In the genomic region with DNA sequence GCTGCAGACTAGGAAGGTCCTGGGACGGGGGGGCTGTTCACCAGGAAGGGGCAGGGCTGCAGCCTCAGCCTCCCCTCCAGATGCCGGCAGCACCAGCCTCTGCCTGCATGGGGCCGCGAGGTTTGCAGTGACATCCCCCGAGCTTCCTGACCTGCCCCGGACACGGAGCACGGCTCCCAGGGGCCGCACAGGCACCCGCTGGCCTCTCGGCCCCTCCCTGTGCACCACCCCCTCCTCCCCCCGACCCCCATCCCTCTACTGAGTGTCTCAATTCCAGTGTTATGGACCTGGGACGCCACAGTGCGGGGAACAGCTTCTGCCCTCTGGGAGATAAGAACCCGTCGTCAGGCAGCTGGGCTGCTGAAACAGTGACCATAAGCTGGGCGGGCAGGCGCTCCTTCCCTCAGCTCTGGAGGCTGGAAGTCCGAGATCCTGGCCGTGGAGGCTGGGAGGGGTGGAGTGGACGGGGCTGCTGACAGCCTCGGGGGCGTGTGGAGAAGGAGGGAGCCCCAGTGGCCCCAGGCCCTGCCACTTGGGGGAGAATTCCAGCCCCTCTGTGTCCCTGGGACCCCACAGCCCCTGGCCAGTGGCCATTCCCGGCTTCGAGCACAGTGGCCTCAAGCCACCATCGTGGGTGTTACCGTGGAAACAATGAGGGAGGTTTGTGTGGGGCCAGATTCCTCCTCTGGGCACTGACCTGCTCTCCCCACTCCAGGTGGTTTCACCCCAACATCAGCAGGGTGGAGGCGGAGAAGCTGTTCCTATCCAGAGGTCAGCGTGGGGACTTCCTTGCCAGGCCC, we compare ENCODE assay signal across 1 cellular context.
TF ChIP-seq lines count a peak whose summit lies in the region.

No MANE protein-coding gene starts in this region.

TF ChIP-seq in A549, 52 proteins besides CTCF, POLR2A, EP300 and RAD21:
- TF ChIP-seq, protein P1, sequence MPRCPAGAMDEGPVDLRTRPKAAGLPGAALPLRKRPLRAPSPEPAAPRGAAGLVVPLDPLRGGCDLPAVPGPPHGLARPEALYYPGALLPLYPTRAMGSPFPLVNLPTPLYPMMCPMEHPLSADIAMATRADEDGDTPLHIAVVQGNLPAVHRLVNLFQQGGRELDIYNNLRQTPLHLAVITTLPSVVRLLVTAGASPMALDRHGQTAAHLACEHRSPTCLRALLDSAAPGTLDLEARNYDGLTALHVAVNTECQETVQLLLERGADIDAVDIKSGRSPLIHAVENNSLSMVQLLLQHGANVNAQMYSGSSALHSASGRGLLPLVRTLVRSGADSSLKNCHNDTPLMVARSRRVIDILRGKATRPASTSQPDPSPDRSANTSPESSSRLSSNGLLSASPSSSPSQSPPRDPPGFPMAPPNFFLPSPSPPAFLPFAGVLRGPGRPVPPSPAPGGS (IDR thresholded peaks at IDR 0.05): no peak
- TF ChIP-seq MAFK (IDR thresholded peaks at IDR 0.05; ENCODE audit: partially characterized antibody) (no peak), SREBF2 (IDR thresholded peaks at IDR 0.05) (no peak), HOXA7 (CRISPR knock-in tag; IDR thresholded peaks at IDR 0.05) (no peak), FOSB (CRISPR knock-in tag; IDR thresholded peaks at IDR 0.05) (no peak), POLR2AphosphoS2 (conservative IDR thresholded peaks at IDR 0.05; ENCODE audit: low read length) (no peak), SMC3 (IDR thresholded peaks at IDR 0.05) (no peak), CHD2 (IDR thresholded peaks at IDR 0.05; ENCODE audit: low read length, partially characterized antibody) (no peak), FOXS1 (CRISPR knock-in tag; IDR thresholded peaks at IDR 0.05) (no peak), HEYL (CRISPR knock-in tag; IDR thresholded peaks at IDR 0.05) (no peak), TP53 (CRISPR knock-in tag; IDR thresholded peaks at IDR 0.05) (no peak), NPAS2 (CRISPR knock-in tag; IDR thresholded peaks at IDR 0.05; ENCODE audit: borderline replicate concordance) (no peak), PHF8 (IDR thresholded peaks at IDR 0.05; ENCODE audit: borderline replicate concordance, low read depth) (no peak)
- TF ChIP-seq, protein P2, sequence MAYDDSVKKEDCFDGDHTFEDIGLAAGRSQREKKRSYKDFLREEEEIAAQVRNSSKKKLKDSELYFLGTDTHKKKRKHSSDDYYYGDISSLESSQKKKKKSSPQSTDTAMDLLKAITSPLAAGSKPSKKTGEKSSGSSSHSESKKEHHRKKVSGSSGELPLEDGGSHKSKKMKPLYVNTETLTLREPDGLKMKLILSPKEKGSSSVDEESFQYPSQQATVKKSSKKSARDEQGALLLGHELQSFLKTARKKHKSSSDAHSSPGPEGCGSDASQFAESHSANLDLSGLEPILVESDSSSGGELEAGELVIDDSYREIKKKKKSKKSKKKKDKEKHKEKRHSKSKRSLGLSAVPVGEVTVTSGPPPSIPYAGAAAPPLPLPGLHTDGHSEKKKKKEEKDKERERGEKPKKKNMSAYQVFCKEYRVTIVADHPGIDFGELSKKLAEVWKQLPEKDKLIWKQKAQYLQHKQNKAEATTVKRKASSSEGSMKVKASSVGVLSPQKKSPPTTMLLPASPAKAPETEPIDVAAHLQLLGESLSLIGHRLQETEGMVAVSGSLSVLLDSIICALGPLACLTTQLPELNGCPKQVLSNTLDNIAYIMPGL (CRISPR knock-in tag; IDR thresholded peaks at IDR 0.05; ENCODE audit: borderline replicate concordance): no peak
- TF ChIP-seq, protein P3, sequence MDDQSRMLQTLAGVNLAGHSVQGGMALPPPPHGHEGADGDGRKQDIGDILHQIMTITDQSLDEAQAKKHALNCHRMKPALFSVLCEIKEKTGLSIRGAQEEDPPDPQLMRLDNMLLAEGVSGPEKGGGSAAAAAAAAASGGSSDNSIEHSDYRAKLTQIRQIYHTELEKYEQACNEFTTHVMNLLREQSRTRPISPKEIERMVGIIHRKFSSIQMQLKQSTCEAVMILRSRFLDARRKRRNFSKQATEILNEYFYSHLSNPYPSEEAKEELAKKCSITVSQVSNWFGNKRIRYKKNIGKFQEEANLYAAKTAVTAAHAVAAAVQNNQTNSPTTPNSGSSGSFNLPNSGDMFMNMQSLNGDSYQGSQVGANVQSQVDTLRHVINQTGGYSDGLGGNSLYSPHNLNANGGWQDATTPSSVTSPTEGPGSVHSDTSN (IDR thresholded peaks at IDR 0.05): no peak
- TF ChIP-seq, protein P4, sequence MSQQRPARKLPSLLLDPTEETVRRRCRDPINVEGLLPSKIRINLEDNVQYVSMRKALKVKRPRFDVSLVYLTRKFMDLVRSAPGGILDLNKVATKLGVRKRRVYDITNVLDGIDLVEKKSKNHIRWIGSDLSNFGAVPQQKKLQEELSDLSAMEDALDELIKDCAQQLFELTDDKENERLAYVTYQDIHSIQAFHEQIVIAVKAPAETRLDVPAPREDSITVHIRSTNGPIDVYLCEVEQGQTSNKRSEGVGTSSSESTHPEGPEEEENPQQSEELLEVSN (IDR thresholded peaks at IDR 0.05; ENCODE audit: borderline replicate concordance, low read depth): no peak
- TF ChIP-seq, protein P5, sequence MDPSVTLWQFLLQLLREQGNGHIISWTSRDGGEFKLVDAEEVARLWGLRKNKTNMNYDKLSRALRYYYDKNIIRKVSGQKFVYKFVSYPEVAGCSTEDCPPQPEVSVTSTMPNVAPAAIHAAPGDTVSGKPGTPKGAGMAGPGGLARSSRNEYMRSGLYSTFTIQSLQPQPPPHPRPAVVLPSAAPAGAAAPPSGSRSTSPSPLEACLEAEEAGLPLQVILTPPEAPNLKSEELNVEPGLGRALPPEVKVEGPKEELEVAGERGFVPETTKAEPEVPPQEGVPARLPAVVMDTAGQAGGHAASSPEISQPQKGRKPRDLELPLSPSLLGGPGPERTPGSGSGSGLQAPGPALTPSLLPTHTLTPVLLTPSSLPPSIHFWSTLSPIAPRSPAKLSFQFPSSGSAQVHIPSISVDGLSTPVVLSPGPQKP (IDR thresholded peaks at IDR 0.05; ENCODE audit: low read depth, low read length): no peak
